In genomic region chr19:36116344-36116637, GRCh38 we compare ENCODE assay signal across 8 cellular contexts. TPM values are rescaled to one million over a fixed set of nuclear protein-coding genes. Genes with fewer than 3 reads are reported as not detected.
DNase-seq lines count a peak whose midpoint lies in the region; ATAC-seq and TF ChIP-seq lines count a peak whose summit lies in the region.

No MANE protein-coding gene starts in this region.

- peak overlapping the region; percentile 7 for H3K9ac ChIP-seq in rectal smooth muscle tissue (ENCODE audit: low read length)

- H3K36me3 ChIP-seq in RWPE2 (ENCODE audit: low read depth) (peaks cover 38% of the 10 kb centered on the region), esophagus muscularis mucosa (peaks cover 26 to 72% (median 64%) of the 10 kb centered on the region in 4 donors), rectal smooth muscle tissue (ENCODE audit: control insufficient read depth, insufficient read depth, low read length) (peaks cover 10% of the 10 kb centered on the region)

- no peak for TF ChIP-seq EP300 in esophagus muscularis mucosa (IDR thresholded peaks at IDR 0.05)

- H3K4me3 ChIP-seq in GM08714 (ENCODE audit: low read length) (peak overlapping the region; percentile 81), RWPE2 (ENCODE audit: severe bottlenecking) (peak overlapping the region; percentile 63), esophagus muscularis mucosa (peak overlapping the region; percentile 72 to 80 (median 74)), rectal smooth muscle tissue (ENCODE audit: low read length) (peak overlapping the region; percentile 86)

- H3K27ac ChIP-seq in RWPE2 (ENCODE audit: poor library complexity, severe bottlenecking): peak overlapping the region; percentile 66
- peak overlapping the region; percentile 88 to 96 (median 91) for H3K27ac ChIP-seq in esophagus muscularis mucosa (replicated peaks in 1 of 4)
- H3K27ac ChIP-seq in rectal smooth muscle tissue (ENCODE audit: low read depth, low read length): peak overlapping the region; percentile 88

- no peak for DNase-seq in RWPE2 (ENCODE audit: low spot score)
- no peak for DNase-seq in esophagus muscularis mucosa (ENCODE audit: extremely low spot score)
- DNase-seq in glomerular visceral epithelial cell (ENCODE audit: extremely low spot score): no peak
- no peak for DNase-seq in NCI-H526 (lab: John Stamatoyannopoulos, UW)
- no peak for DNase-seq in effector CD8-positive, alpha-beta T cell (lab: John Stamatoyannopoulos, UW)

- no peak for ATAC-seq in RWPE2 (ENCODE audit: low read depth)
- no peak for ATAC-seq in esophagus mucosa

- H3K4me1 ChIP-seq in RWPE2 (ENCODE audit: insufficient read depth, poor library complexity, severe bottlenecking): no peaks in the 10 kb centered on the region
- H3K4me1 ChIP-seq in esophagus muscularis mucosa: peaks cover 23 to 53% (median 38%) of the 10 kb centered on the region in 4 donors
- H3K4me1 ChIP-seq in rectal smooth muscle tissue (ENCODE audit: control insufficient read depth, insufficient read depth, low read length): peaks cover 10% of the 10 kb centered on the region

- no peaks in the 10 kb centered on the region for H3K9me3 ChIP-seq in RWPE2 (ENCODE audit: severe bottlenecking)
- H3K9me3 ChIP-seq in esophagus muscularis mucosa: no peaks in the 10 kb centered on the region

- WGBS in esophagus muscularis mucosa: 90% methylated on average over 1 of the region's 1 CpG

- H3K27me3 ChIP-seq in RWPE2 (ENCODE audit: insufficient read depth, poor library complexity, severe bottlenecking) (no peaks in the 10 kb centered on the region), esophagus muscularis mucosa (no peaks in the 10 kb centered on the region), rectal smooth muscle tissue (ENCODE audit: control insufficient read depth, insufficient read depth, low read length) (no peaks in the 10 kb centered on the region)

- intact Hi-C loops in esophagus muscularis mucosa (cut with DNase I): no loop called here

- TF ChIP-seq POLR2A in esophagus muscularis mucosa (IDR thresholded peaks at IDR 0.05; ENCODE audit: low read depth): no peak

- TF ChIP-seq CTCF in RWPE2 (IDR thresholded peaks at IDR 0.05; ENCODE audit: poor library complexity, severe bottlenecking) (no peak), esophagus muscularis mucosa (IDR thresholded peaks at IDR 0.05) (no peak)

RNA-seq across cellular contexts. Expression of gene TBCB, which starts 1.0 kb away (rescaled TPM):
- total RNA-seq in esophagus muscularis mucosa: 100 to 1,000 TPM; 164 to 230 (median 192) TPM
- 81.5 TPM for total RNA-seq in esophagus mucosa

RNA-seq across cellular contexts. Expression of gene POLR2I, which starts 1.6 kb away (rescaled TPM):
- 100 to 1,000 TPM in 2 of 4 donors, 10 to 100 TPM in 2; 64.8 to 152 (median 85.7) TPM for total RNA-seq in esophagus muscularis mucosa
- total RNA-seq in esophagus mucosa: 72.0 TPM

RNA-seq across cellular contexts. Expression of gene OVOL3, which starts 5.3 kb away (rescaled TPM):
- total RNA-seq in esophagus muscularis mucosa: not detected
- not detected for total RNA-seq in esophagus mucosa

RNA-seq across cellular contexts. Expression of gene CAPNS1, which starts 23.6 kb away (rescaled TPM):
- 100 to 1,000 TPM; 212 to 245 (median 229) TPM for total RNA-seq in esophagus muscularis mucosa
- total RNA-seq in esophagus mucosa: 953 TPM

RNA-seq across cellular contexts. Expression of gene COX7A1, which starts 36.0 kb away (rescaled TPM):
- total RNA-seq in esophagus muscularis mucosa: 100 to 1,000 TPM in 2 of 4 donors, 10 to 100 TPM in 2; 65.8 to 231 (median 101) TPM
- total RNA-seq in esophagus mucosa: 3.5 TPM
